Comparison of ENCODE assay signal across 1 cellular context in the genomic region with DNA sequence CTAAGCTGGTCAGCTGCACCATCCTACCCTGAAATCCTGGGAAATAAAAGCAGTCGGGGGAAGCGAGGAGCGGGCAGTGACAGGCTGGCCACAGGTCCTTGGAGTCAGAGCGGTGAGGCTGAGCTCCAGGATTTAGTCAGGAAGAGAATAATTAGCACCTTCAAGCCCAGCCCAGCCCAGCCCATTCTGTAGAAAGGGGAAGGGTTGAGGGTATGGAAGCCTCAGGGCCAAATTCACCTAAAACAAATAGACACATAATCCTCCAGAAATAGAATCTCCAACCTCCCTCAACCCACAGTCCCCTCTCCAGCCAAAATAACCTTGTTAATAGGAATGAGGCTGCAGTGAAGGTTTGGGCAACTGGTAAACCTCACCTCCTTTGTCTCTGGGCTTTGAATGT.
TF ChIP-seq lines count a peak whose summit lies in the region.

No MANE protein-coding gene starts in this region.

TF ChIP-seq in IMR-90, 13 proteins besides CTCF, POLR2A, EP300 and RAD21 (continued from another document):
- TF ChIP-seq MXI1 (IDR thresholded peaks at IDR 0.05; ENCODE audit: borderline replicate concordance, low read depth, low read length) (no peak), RCOR1 (IDR thresholded peaks at IDR 0.05; ENCODE audit: insufficient replicate concordance, low read length) (no peak), RFX5 (IDR thresholded peaks at IDR 0.05; ENCODE audit: low read depth, low read length) (no peak), BHLHE40 (IDR thresholded peaks at IDR 0.05; ENCODE audit: low read depth, low read length) (no peak), NFE2L2 (IDR thresholded peaks at IDR 0.05; ENCODE audit: low read depth, low read length) (no peak), CEBPB (IDR thresholded peaks at IDR 0.05; ENCODE audit: low read depth, low read length) (no peak), CHD1 (IDR thresholded peaks at IDR 0.05; ENCODE audit: low read depth, low read length) (no peak), SMC3 (IDR thresholded peaks at IDR 0.05; ENCODE audit: low read depth, low read length) (no peak), MAZ (IDR thresholded peaks at IDR 0.05; ENCODE audit: borderline replicate concordance, low read depth, low read length) (no peak)
TF ChIP-seq in IMR-90: peak in this region for 0.
